In genomic region chrX:7828594-7828993, GRCh38 we compare ENCODE assay signal across 18 cellular contexts. TPM values are rescaled to one million over a fixed set of nuclear protein-coding genes. Genes with fewer than 3 reads are reported as not detected.
DNase-seq lines count a peak whose midpoint lies in the region; ATAC-seq, FAIRE-seq and TF ChIP-seq lines count a peak whose summit lies in the region.
"Had no signal": no experiment of that assay in that cellular context is flagged by ENCODE, and none has a peak within 500 bp of the region (broad histone marks: within the 10 kb centered on the region; RNA-seq: fewer than 3 reads in every experiment).

No MANE protein-coding gene starts in this region.

- H3K27me3 Mint-ChIP-seq in activated CD8-positive, alpha-beta T cell treated with anti-CD3 and anti-CD28 coated beads for 36 hours: no peaks in the 10 kb centered on the region

- H3K27me3 ChIP-seq in PC-3 (ENCODE audit: low read length) (peaks cover 28% of the 10 kb centered on the region; the same call in 1 of the 2 replicates), HepG2 (ENCODE audit: control insufficient read depth in 1 of 2, insufficient read depth in 2 of 2, low read length in 2 of 2) (no peaks in the 10 kb centered on the region; a peak in 1 of 5 replicates)

- H3K36me3 ChIP-seq in PC-3 (ENCODE audit: low read depth, low read length) (no peaks in the 10 kb centered on the region), HepG2 (replicated peaks in 1 of 2; ENCODE audit: control insufficient read depth in 1 of 2, insufficient read depth in 2 of 2, low read length in 2 of 2) (no peaks in the 10 kb centered on the region)

- H3K4me2 ChIP-seq in PC-3 (ENCODE audit: low read length) (no peak overlapping the region), HepG2 (ENCODE audit: low read depth, low read length) (no peak overlapping the region)
- H3K4me2 ChIP-seq: smooth muscle cell had no signal

- H3K36me3 Mint-ChIP-seq in activated CD8-positive, alpha-beta T cell treated with anti-CD3 and anti-CD28 coated beads for 36 hours (ENCODE audit: low read depth): no peaks in the 10 kb centered on the region
- H3K36me3 Mint-ChIP-seq: CD8-positive, alpha-beta T cell had no signal

- H3K9ac ChIP-seq in PC-3 (ENCODE audit: low read length) (no peak overlapping the region), HepG2 (ENCODE audit: insufficient read depth, low read depth, low read length) (no peak overlapping the region)

- H3F3A ChIP-seq in PC-3 (ENCODE audit: low read length, unreplicated experiment): no peaks in the 10 kb centered on the region

- no peaks in the 10 kb centered on the region for H3K4me1 ChIP-seq in PC-3 (ENCODE audit: insufficient read depth, low read length)
- no peaks in the 10 kb centered on the region for H3K4me1 ChIP-seq in HepG2 (ENCODE audit: insufficient read depth, low read length)

- POLR2A ChIA-PET in GM10248 (lab: Yijun Ruan, JAX): no interaction called here
- POLR2A ChIA-PET in PC-3 (lab: Charles Lee; ENCODE audit: unreplicated experiment): no interaction called here
- POLR2A ChIA-PET in HepG2 (lab: Yijun Ruan, JAX): no interaction called here
- POLR2A ChIA-PET in activated CD8-positive, alpha-beta T cell treated with anti-CD3 and anti-CD28 coated beads for 36 hours (lab: Charles Lee): no interaction called here

- no peak overlapping the region for H3K4me3 Mint-ChIP-seq in activated CD8-positive, alpha-beta T cell treated with anti-CD3 and anti-CD28 coated beads for 36 hours
- H3K4me3 Mint-ChIP-seq: CD8-positive, alpha-beta T cell; T-helper 1 cell treated with Interleukin-12 subunit alpha and Interleukin-12 subunit beta and Interleukin-4 antibody, amounts not matched to agents 30 μg/mL and 1 μg/mL, for 36 hours had no signal

- no peak for TF ChIP-seq POLR2A in HepG2 (IDR thresholded peaks at IDR 0.05; ENCODE audit: insufficient read depth in 1 of 2, low read depth in 2 of 2, low read length in 2 of 2)

- CTCF ChIA-PET in GM10248 (lab: Yijun Ruan, JAX): no interaction called here
- CTCF ChIA-PET in PC-3 (lab: Charles Lee): no interaction called here
- CTCF ChIA-PET in HepG2 (lab: Yijun Ruan, JAX; ENCODE audit: low intra/inter-chr PET ratio, low total read pairs): no interaction called here
- CTCF ChIA-PET in activated CD8-positive, alpha-beta T cell treated with anti-CD3 and anti-CD28 coated beads for 36 hours (lab: Charles Lee): no interaction called here

- intact Hi-C loops in PC-3 (cut with micrococcal nuclease) (no loop called here), HepG2 (cut with micrococcal nuclease; ENCODE audit: unreplicated experiment) (no loop called here)
- intact Hi-C loops in activated CD8-positive, alpha-beta T cell treated with anti-CD3 and anti-CD28 coated beads for 36 hours (cut with micrococcal nuclease): no loop called here

- TF ChIP-seq EP300 in HepG2 (IDR thresholded peaks at IDR 0.05; ENCODE audit: low read depth in 2 of 2, low read length in 2 of 2): no peak
- TF ChIP-seq EP300 in HepG2 (CRISPR knock-in tag; IDR thresholded peaks at IDR 0.05; ENCODE audit: borderline replicate concordance): no peak

- no peak for ATAC-seq in PC-3
- ATAC-seq in HepG2: peak; percentile 48; the same call in 1 of the 3 replicates
- ATAC-seq in activated CD8-positive, alpha-beta T cell treated with anti-CD3 and anti-CD28 coated beads for 36 hours: no peak
- no peak for ATAC-seq in HG03521 (IDR thresholded peaks at IDR 0.05; ENCODE audit: unreplicated experiment)
- ATAC-seq: CD8-positive, alpha-beta T cell; left cardiac atrium had no signal

- DNase-seq in GM10248 (ENCODE audit: extremely low spot score): peak; percentile 10
- DNase-seq in H4 (ENCODE audit: low spot score): peak; percentile 5
- DNase-seq in PC-3: peak; percentile 28
- DNase-seq in HepG2 (ENCODE audit: low spot score): peak; percentile 1
- no peak for DNase-seq in globus pallidus (ENCODE audit: low spot score)
- DNase-seq in NCI-H1930 (lab: John Stamatoyannopoulos, UW): no peak
- no peak for DNase-seq in activated CD8-positive, alpha-beta T cell treated with anti-CD3 and anti-CD28 coated beads for 36 hours
- DNase-seq: activated CD4-positive, alpha-beta T cell treated with anti-CD3 and anti-CD28 coated beads, Interleukin-2, amount 50 U/mL, for 1 hour; activated effector memory CD4-positive, alpha-beta T cell treated with Interleukin-2 at 50 U/mL for 16 hours; CD8-positive, alpha-beta T cell; effector CD8-positive, alpha-beta T cell; left cardiac atrium; NCI-H1694 had no signal

- WGBS in HepG2 (ENCODE audit: low lambda C conversion rate): 9% methylated on average over 2 of the region's 2 CpGs

- H3K9me3 Mint-ChIP-seq in activated CD8-positive, alpha-beta T cell treated with anti-CD3 and anti-CD28 coated beads for 36 hours: no peaks in the 10 kb centered on the region
- H3K9me3 Mint-ChIP-seq: CD8-positive, alpha-beta T cell; T-helper 1 cell treated with Interleukin-12 subunit alpha and Interleukin-12 subunit beta and Interleukin-4 antibody, amounts not matched to agents 30 μg/mL and 1 μg/mL, for 36 hours had no signal

- H3K79me2 ChIP-seq in PC-3 (ENCODE audit: low read length): no peaks in the 10 kb centered on the region
- H3K79me2 ChIP-seq in HepG2 (ENCODE audit: insufficient read depth, low read length): no peaks in the 10 kb centered on the region

- H3K9me3 ChIP-seq in PC-3 (ENCODE audit: low read length): no peaks in the 10 kb centered on the region
- H3K9me3 ChIP-seq in HepG2 (ENCODE audit: low read length): no peaks in the 10 kb centered on the region

- H3K4me3 ChIP-seq in PC-3 (ENCODE audit: low read length): no peak overlapping the region
- H3K4me3 ChIP-seq in HepG2 (replicated peaks in 1 of 3; ENCODE audit: insufficient read depth in 1 of 3, low read depth in 2 of 3, low read length in 3 of 3): no peak overlapping the region
- H3K4me3 ChIP-seq: smooth muscle cell had no signal

- H3K27ac ChIP-seq in PC-3 (ENCODE audit: low read length) (no peak overlapping the region), HepG2 (ENCODE audit: extremely low read length, insufficient read depth, low read length) (no peak overlapping the region)

- TF ChIP-seq RAD21 in HepG2 (CRISPR knock-in tag; IDR thresholded peaks at IDR 0.05): no peak

- H2AFZ ChIP-seq in PC-3 (ENCODE audit: low read length): no peak overlapping the region
- no peak overlapping the region for H2AFZ ChIP-seq in HepG2 (ENCODE audit: low read length)

- no peaks in the 10 kb centered on the region for H3K4me1 Mint-ChIP-seq in activated CD8-positive, alpha-beta T cell treated with anti-CD3 and anti-CD28 coated beads for 36 hours (ENCODE audit: low read depth)

- in situ Hi-C loops in HepG2 (cut with HindIII; ENCODE audit: extremely low pct_ligation_motif_present, low pct_unique_long_range_greater_than_20kb): no loop called here

- no peak overlapping the region for H3K27ac Mint-ChIP-seq in activated CD8-positive, alpha-beta T cell treated with anti-CD3 and anti-CD28 coated beads for 36 hours
- H3K27ac Mint-ChIP-seq: CD8-positive, alpha-beta T cell; T-helper 1 cell treated with Interleukin-12 subunit alpha and Interleukin-12 subunit beta and Interleukin-4 antibody, amounts not matched to agents 30 μg/mL and 1 μg/mL, for 36 hours had no signal

- no peak for FAIRE-seq in HepG2 (lab: Jason Lieb, UNC)
- FAIRE-seq: frontal cortex had no signal

- no TSS peak for BruUV-seq in PC-3 (replicated peaks; lab: Mats Ljungman, UMichigan)
- BruUV-seq in HepG2 (replicated peaks; lab: Mats Ljungman, UMichigan): no TSS peak

- H3K9me2 ChIP-seq in PC-3 (replicated peaks; ENCODE audit: low read length): no peaks in the 10 kb centered on the region

- TF ChIP-seq CTCF in GM10248 (IDR thresholded peaks at IDR 0.05; ENCODE audit: control extremely low read depth, extremely low read depth, low read depth, missing control alignments) (no peak), PC-3 (conservative IDR thresholded peaks at IDR 0.05; ENCODE audit: low read depth, low read length) (peak; percentile 49), HepG2 (CRISPR knock-in tag; IDR thresholded peaks at IDR 0.05) (peak; percentile 56)
- TF ChIP-seq CTCF in activated CD8-positive, alpha-beta T cell treated with anti-CD3 and anti-CD28 coated beads for 36 hours (IDR thresholded peaks at IDR 0.05): no peak

- H4K20me1 ChIP-seq in PC-3 (ENCODE audit: low read length) (no peaks in the 10 kb centered on the region), HepG2 (ENCODE audit: insufficient read depth, low read length) (no peaks in the 10 kb centered on the region)

TF ChIP-seq in HepG2, 621 proteins besides CTCF, POLR2A, EP300 and RAD21:
- TF ChIP-seq ZNF788 (CRISPR knock-in tag; IDR thresholded peaks at IDR 0.05; ENCODE audit: borderline replicate concordance) (no peak), KMT2B (CRISPR knock-in tag; IDR thresholded peaks at IDR 0.05) (no peak), STAG1 (CRISPR knock-in tag; IDR thresholded peaks at IDR 0.05) (peak; percentile 59)

RNA-seq across cellular contexts. Expression of gene VCX, which starts 14.4 kb away (rescaled TPM):
- 68.2 and 79.3 TPM in 2 replicates for total RNA-seq in H4 (2014; rRNA removed; shearing (Covaris generic))
- 0.26 TPM in 1 of 2 replicates, not detected in the other for total RNA-seq in PC-3 (2014; rRNA removed)
- not detected in 2 replicates for total RNA-seq in HepG2 (2016; rRNA removed; fragmentation: Illumina TruSeq; extraction: Trizol)
- total RNA-seq in HepG2 (2016; cell fraction: cytosol; rRNA removed; fragmentation: Illumina TruSeq; extraction: Trizol; ENCODE audit: low read depth): not detected in 2 replicates
- not detected in 2 replicates for total RNA-seq in HepG2 (2016; cell fraction: insoluble cytoplasmic fraction; rRNA removed; fragmentation: Illumina TruSeq; extraction: Trizol)
- total RNA-seq in HepG2 (2016; cell fraction: membrane; rRNA removed; fragmentation: Illumina TruSeq; extraction: Trizol): not detected in 2 replicates
- not detected in 2 replicates for total RNA-seq in HepG2 (2016; cell fraction: nucleus; rRNA removed; fragmentation: Illumina TruSeq; extraction: Trizol)
- 0.13 TPM in 1 of 2 replicates, not detected in the other for polyA plus RNA-seq in HepG2 (2011; rRNA removed)
- polyA plus RNA-seq in HepG2 (2011; cell fraction: cytosol; rRNA removed): not detected in 2 replicates
- not detected in 2 replicates for polyA plus RNA-seq in HepG2 (2011; cell fraction: nucleus; rRNA removed)
- not detected in 2 replicates for polyA plus RNA-seq in HepG2 (2012)
- polyA plus RNA-seq in HepG2 (2016; cell fraction: cytosol; fragmentation: Illumina TruSeq; extraction: Trizol; ENCODE audit: low read depth): not detected in 2 replicates
- polyA plus RNA-seq in HepG2 (2016; cell fraction: insoluble cytoplasmic fraction; fragmentation: Illumina TruSeq; extraction: Trizol; ENCODE audit: low read depth): not detected in 2 replicates
- polyA plus RNA-seq in HepG2 (2016; cell fraction: membrane; fragmentation: Illumina TruSeq; extraction: Trizol; ENCODE audit: low read depth): not detected in 2 replicates
- not detected in 2 replicates for polyA plus RNA-seq in HepG2 (2016; cell fraction: nucleus; fragmentation: Illumina TruSeq; extraction: Trizol; ENCODE audit: insufficient read depth, low read depth)
- 0.16 TPM in 1 of 2 replicates, not detected in the other for polyA minus RNA-seq in HepG2 (2011; rRNA and poly(A)+ RNA removed; ENCODE audit: low replicate concordance)
- polyA minus RNA-seq in HepG2 (2011; cell fraction: cytosol; rRNA and poly(A)+ RNA removed): not detected in 2 replicates
- polyA minus RNA-seq in HepG2 (2011; cell fraction: nucleus; rRNA and poly(A)+ RNA removed): not detected in 2 replicates
- total RNA-seq in activated CD8-positive, alpha-beta T cell treated with anti-CD3 and anti-CD28 coated beads for 36 hours: not detected
- total RNA-seq: CD8-positive, alpha-beta T cell; frontal cortex; left cardiac atrium; smooth muscle cell; temporal lobe had no signal

Comparison
In these comparisons a context has a peak if more than half of its experiments do, and no peak if none do; other contexts are left out.
1. DNase-seq: peak in GM10248 (single experiment), H4 (single experiment), PC-3 (single experiment) and HepG2 (single experiment); none in globus pallidus (single experiment), NCI-H1930 (0 of 2) and activated CD8-positive, alpha-beta T cell treated with anti-CD3 and anti-CD28 coated beads for 36 hours (single experiment).
2. CTCF ChIP-seq: peak in PC-3 (single experiment) and HepG2 (single experiment); none in GM10248 (single experiment) and activated CD8-positive, alpha-beta T cell treated with anti-CD3 and anti-CD28 coated beads for 36 hours (single experiment).
3. RNA of gene VCX, which starts 14.4 kb away (total RNA-seq): 68.2 to 79.3 TPM in H4; 0.26 TPM in PC-3, not detected in HepG2 and not detected in activated CD8-positive, alpha-beta T cell treated with anti-CD3 and anti-CD28 coated beads for 36 hours; every median in the first group is over 10 times any median in the second.